ENCODE assay signal across 1 cellular context in the genomic region with DNA sequence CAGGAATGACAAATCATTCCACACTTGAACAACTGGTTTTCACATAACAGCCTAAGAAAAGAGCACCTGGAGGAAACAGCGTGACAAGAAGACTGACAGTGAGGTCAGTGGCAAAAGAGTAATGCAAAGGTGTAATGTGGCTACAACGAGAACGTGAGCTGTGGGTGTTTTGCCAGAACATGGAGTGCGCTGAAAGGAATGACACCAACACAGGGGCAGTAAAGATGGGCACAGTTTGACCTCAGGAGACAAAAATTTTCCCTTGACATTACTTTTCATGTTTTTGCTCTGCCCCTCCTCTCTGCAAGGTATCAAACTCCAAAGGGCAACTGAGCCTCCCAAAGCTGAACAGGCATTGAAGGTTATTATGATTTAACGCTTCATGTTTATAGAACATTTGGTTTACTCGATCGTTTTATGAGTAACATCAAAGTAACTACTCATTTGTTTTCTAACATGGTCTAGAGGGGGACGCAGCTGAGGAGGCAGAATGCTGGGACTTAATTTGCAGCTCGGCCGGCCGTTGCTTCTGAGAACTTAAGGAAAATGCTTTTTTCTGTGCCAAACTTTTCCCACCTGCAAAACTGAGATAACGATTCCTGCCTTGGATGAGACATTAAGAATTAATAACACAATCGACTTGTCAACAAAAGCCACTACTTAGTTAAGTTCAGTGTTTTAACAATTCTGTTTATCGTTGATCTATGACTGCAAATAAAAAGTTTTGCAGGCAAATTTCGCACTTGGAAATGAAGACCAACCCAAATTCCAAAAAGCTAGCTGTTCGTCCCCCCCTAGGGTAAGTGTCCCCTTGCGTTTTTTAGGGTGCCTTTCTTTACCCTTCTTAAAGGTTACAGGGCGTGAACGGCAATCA.
TF ChIP-seq lines count a peak whose summit lies in the region.

No MANE protein-coding gene starts in this region.

TF ChIP-seq in H1, 55 proteins besides CTCF, POLR2A, EP300 and RAD21:
- TF ChIP-seq EGR1 (IDR thresholded peaks at IDR 0.05; ENCODE audit: borderline replicate concordance, low read depth, low read length) (no peak), SP2 (IDR thresholded peaks at IDR 0.05; ENCODE audit: low read length) (no peak)
TF ChIP-seq in H1: peak in this region for 0.
